In the genomic region with DNA sequence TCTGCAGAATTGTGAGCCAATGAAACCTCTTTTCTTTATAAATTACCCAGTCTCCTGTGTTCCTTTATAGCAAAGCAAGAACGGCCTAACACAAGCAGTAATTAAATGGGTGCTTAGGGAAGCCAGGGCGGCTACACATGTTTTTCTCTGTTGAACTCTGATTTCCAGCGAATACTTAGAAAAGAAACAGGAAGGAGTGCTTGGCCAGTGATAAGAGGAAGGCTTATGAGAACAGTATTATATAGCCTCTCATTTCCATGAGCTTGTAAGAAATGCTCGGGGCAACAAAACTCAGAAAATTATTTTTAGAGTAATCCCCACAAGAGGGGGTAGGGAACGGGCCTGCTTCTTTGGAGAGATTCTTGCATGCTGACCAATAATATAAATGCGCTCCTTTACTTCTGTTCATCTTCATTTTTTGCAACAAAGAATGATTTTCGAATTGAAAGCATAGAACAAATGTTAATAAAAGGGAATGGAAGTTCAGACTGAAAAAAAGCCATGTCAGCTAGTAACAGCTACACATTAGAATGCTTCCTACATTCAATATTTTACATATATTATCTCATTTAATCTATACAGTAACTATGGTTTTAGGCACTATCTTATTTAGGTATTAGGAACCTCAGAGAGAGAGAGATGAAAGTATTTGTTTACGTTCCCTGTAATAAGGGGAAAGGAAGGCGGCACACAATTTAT, we compare ENCODE assay signal across 16 cellular contexts. TPM values are rescaled to one million over a fixed set of nuclear protein-coding genes. Genes with fewer than 3 reads are reported as not detected.
DNase-seq lines count a peak whose midpoint lies in the region; ATAC-seq and TF ChIP-seq lines count a peak whose summit lies in the region.
"Had no signal": no experiment of that assay in that cellular context is flagged by ENCODE, and none has a peak within 500 bp of the region (broad histone marks: within the 10 kb centered on the region; RNA-seq: fewer than 3 reads in every experiment).

No MANE protein-coding gene starts in this region.

- intact Hi-C loops in PC-3 (cut with micrococcal nuclease) = loop anchor here (5.0 kb wide), 1 partner anchor 122 kb away; no protein-coding TSS in a partner anchor

- DNase-seq in GM23248 (no peak), PC-3 (no peak), dermis blood vessel endothelial cell (peak; percentile 84), neural crest cell (ENCODE audit: low read depth, low spot score) (no peak), GF-D8 (lab: John Stamatoyannopoulos, UW) (no peak), LoVo (ENCODE audit: low spot score) (no peak)
- DNase-seq: CD8-positive, alpha-beta T cell; DMS 273 treated with DMSO at 0.1 percent for 48 hours; EL; NCI-H1092 treated with DMSO at 0.1 percent for 48 hours; NCI-H1694 treated with DMSO at 0.1 percent for 48 hours; SIG-M5 had no signal

- H2AFZ ChIP-seq in GM23248 (peak overlapping the region; percentile 23; the same call in 1 of the 2 replicates), PC-3 (ENCODE audit: low read length) (0 out of 2 replicates have a peak overlapping the region, but pooled peaks have one; percentile 28)

- H3K27ac ChIP-seq in GM23248 = no peak overlapping the region
- H3K27ac ChIP-seq in PC-3 (ENCODE audit: low read length) = no peak overlapping the region

- in situ Hi-C loops in GM23248 (cut with MboI) = no loop called here

- H3K9me3 Mint-ChIP-seq in neural crest cell = no peaks in the 10 kb centered on the region

- H3K9me3 ChIP-seq in GM23248 (ENCODE audit: low read depth) (no peaks in the 10 kb centered on the region), PC-3 (ENCODE audit: low read length) (no peaks in the 10 kb centered on the region)
- H3K9me3 ChIP-seq: HAP-1 had no signal

- H3K4me2 ChIP-seq in GM23248 (ENCODE audit: unreplicated experiment) (no peak overlapping the region), PC-3 (ENCODE audit: low read length) (no peak overlapping the region)

- H3K27me3 Mint-ChIP-seq in neural crest cell (ENCODE audit: low read depth) = no peaks in the 10 kb centered on the region

- H4K20me1 ChIP-seq in GM23248 (ENCODE audit: insufficient read depth) (no peaks in the 10 kb centered on the region), PC-3 (ENCODE audit: low read length) (no peaks in the 10 kb centered on the region)

- H3K9me2 ChIP-seq in GM23248 (ENCODE audit: insufficient read depth) = no peaks in the 10 kb centered on the region
- no peaks in the 10 kb centered on the region for H3K9me2 ChIP-seq in PC-3 (replicated peaks; ENCODE audit: low read length)

- H3K4me3 ChIP-seq in GM23248 (no peak overlapping the region), PC-3 (ENCODE audit: low read length) (no peak overlapping the region)
- H3K4me3 ChIP-seq: HAP-1 had no signal

- H3K4me3 Mint-ChIP-seq in neural crest cell = no peak overlapping the region
- H3K4me3 Mint-ChIP-seq: CD8-positive, alpha-beta T cell had no signal

- no peaks in the 10 kb centered on the region for H3K36me3 ChIP-seq in GM23248 (ENCODE audit: low read depth)
- H3K36me3 ChIP-seq in PC-3 (ENCODE audit: low read depth, low read length) = no peaks in the 10 kb centered on the region
- H3K36me3 ChIP-seq: HAP-1 had no signal

- H3K4me1 Mint-ChIP-seq in neural crest cell = peaks cover 5% of the 10 kb centered on the region

- no TSS peak for BruUV-seq in PC-3 (replicated peaks; lab: Mats Ljungman, UMichigan)

- no peak for ATAC-seq in PC-3
- ATAC-seq in activated CD4-positive, CD25-positive, alpha-beta regulatory T cell treated with anti-CD3 and anti-CD28 coated beads, Interleukin-2, amount 50 U/mL, for 24 hours = no peak
- ATAC-seq: CD8-positive, alpha-beta T cell had no signal

- H3K27ac Mint-ChIP-seq in neural crest cell (ENCODE audit: unreplicated experiment) = peak overlapping the region; percentile 87
- H3K27ac Mint-ChIP-seq: CD8-positive, alpha-beta T cell had no signal

- H3K79me2 ChIP-seq in GM23248 (ENCODE audit: insufficient read depth) (no peaks in the 10 kb centered on the region), PC-3 (ENCODE audit: low read length) (no peaks in the 10 kb centered on the region)

- H3K9ac ChIP-seq in GM23248 (no peak overlapping the region), PC-3 (ENCODE audit: low read length) (no peak overlapping the region)

- CTCF ChIA-PET in PC-3 (lab: Charles Lee) = interaction anchor here (0.5 kb wide), 1 partner anchor 512 kb away, joined by 5 read pairs; no protein-coding TSS in a partner anchor

- POLR2A ChIA-PET in PC-3 (lab: Charles Lee; ENCODE audit: unreplicated experiment) = interaction anchor here (0.7 kb wide), 1 partner anchor 275 kb away, joined by 3 read pairs; no protein-coding TSS in a partner anchor

- H3F3A ChIP-seq in GM23248 (ENCODE audit: insufficient read depth) (no peaks in the 10 kb centered on the region), PC-3 (ENCODE audit: low read length, unreplicated experiment) (no peaks in the 10 kb centered on the region)

- TF ChIP-seq CTCF in PC-3 (conservative IDR thresholded peaks at IDR 0.05; ENCODE audit: low read depth, low read length) (no peak), neural crest cell (conservative IDR thresholded peaks at IDR 0.05) (no peak)

- H3K27me3 ChIP-seq in GM23248 (replicated peaks; ENCODE audit: insufficient read depth) = no peaks in the 10 kb centered on the region
- H3K27me3 ChIP-seq in PC-3 (ENCODE audit: low read length) = peaks cover 29% of the 10 kb centered on the region

- H3K36me3 Mint-ChIP-seq in neural crest cell (ENCODE audit: low read depth) = no peaks in the 10 kb centered on the region
- H3K36me3 Mint-ChIP-seq: CD8-positive, alpha-beta T cell had no signal

- WGBS in GM23248 (ENCODE audit: low coverage in 1 of 2, low lambda C conversion rate in 2 of 2, missing lambda C conversion rate in 2 of 2), 2 experiments = 56 to 62% methylated on average over 9 of the region's 9 CpGs

- H3K4me1 ChIP-seq in GM23248 (ENCODE audit: insufficient read depth) = no peaks in the 10 kb centered on the region
- no peaks in the 10 kb centered on the region for H3K4me1 ChIP-seq in PC-3 (ENCODE audit: insufficient read depth, low read length)
- H3K4me1 ChIP-seq: HAP-1 had no signal

RNA-seq across cellular contexts. Expression of a gene that starts 49.7 kb away (rescaled TPM):
- total RNA-seq in GM23248 (2014; rRNA removed; shearing (Covaris generic)) = 4.2 and 9.9 TPM in 2 replicates
- polyA plus RNA-seq in GM23248 (2016; fragmentation: Nextera tagmentation; extraction: Ambion mirVana) = 1.6 TPM in 2 replicates
- 1.1 and 2.0 TPM in 2 replicates for total RNA-seq in PC-3 (2014; rRNA removed)
- total RNA-seq in dermis blood vessel endothelial cell = 15.8 and 21.4 TPM in 2 replicates
- 0.16 and 0.19 TPM in 2 replicates for total RNA-seq in neural crest cell
- total RNA-seq: CD8-positive, alpha-beta T cell; RPMI7951 had no signal
- polyA plus RNA-seq: AG04450 had no signal
